Comparison of ENCODE assay signal across 6 cellular contexts in genomic region chr20:12752905-12753693, GRCh38.
DNase-seq lines count a peak whose midpoint lies in the region; ATAC-seq and TF ChIP-seq lines count a peak whose summit lies in the region.
"Not testable (repeated sequence)": the region's sequence is repeated elsewhere in the genome, so short reads cannot be mapped to it uniquely, and the experiment has no call there.

No MANE protein-coding gene starts in this region.

- CTCF ChIA-PET in WTC11 (lab: Charles Lee): not testable (repeated sequence)

- H3K9ac ChIP-seq in ES-I3 (ENCODE audit: low read depth, low read length) (peak overlapping the region; percentile 72), HUES48 (ENCODE audit: low read depth, low read length) (peak overlapping the region; percentile 83), iPS-20b (ENCODE audit: low read depth, low read length) (peak overlapping the region; percentile 61; the same call in 1 of the 2 replicates)

- peaks cover 36% of the 10 kb centered on the region for H3K36me3 Mint-ChIP-seq in WTC11

- H3K4me3 ChIP-seq in HUES48 (ENCODE audit: low read depth, low read length) (peak overlapping the region; percentile 72), iPS-11a (ENCODE audit: low read depth, low read length) (peak overlapping the region; percentile 18), iPS-20b (ENCODE audit: low read length) (peak overlapping the region; percentile 3; the same call in 1 of the 2 replicates)

- peaks cover 90% of the 10 kb centered on the region for H3K4me1 Mint-ChIP-seq in WTC11

- peak overlapping the region; percentile 92 for H3K4me3 Mint-ChIP-seq in WTC11

- H3K27me3 Mint-ChIP-seq in WTC11 (ENCODE audit: low read depth): not testable (repeated sequence)

- not testable (repeated sequence) for H3K27me3 ChIP-seq in HUES48 (ENCODE audit: control insufficient read depth, insufficient read depth, low read length); foreskin keratinocyte; iPS-20b (ENCODE audit: insufficient read depth, low read length)

- DNase-seq in WTC11 (ENCODE audit: low spot score): peak; percentile 27
- not testable (repeated sequence) for DNase-seq in foreskin keratinocyte

- TF ChIP-seq CTCF in WTC11 (IDR thresholded peaks at IDR 0.05); foreskin keratinocyte (conservative IDR thresholded peaks at IDR 0.05): not testable (repeated sequence)

- ATAC-seq in WTC11 (peak; percentile 53), foreskin keratinocyte (peak; percentile 41)

- POLR2A ChIA-PET in WTC11 (lab: Charles Lee): not testable (repeated sequence)

- not testable (repeated sequence) for H3K36me3 ChIP-seq in ES-I3 (ENCODE audit: insufficient read depth, low read length); HUES48 (ENCODE audit: control insufficient read depth, insufficient read depth, low read length); iPS-20b (ENCODE audit: insufficient read depth, low read depth, low read length)

- not testable (repeated sequence) for H3K9me3 ChIP-seq in ES-I3 (ENCODE audit: control insufficient read depth, insufficient read depth, low read length); HUES48 (ENCODE audit: control insufficient read depth, insufficient read depth, low read length); iPS-20b (ENCODE audit: insufficient read depth, low read depth, low read length)

- H3K27ac ChIP-seq in HUES48 (ENCODE audit: low read depth, low read length): peak overlapping the region; percentile 81
- H3K27ac ChIP-seq in foreskin keratinocyte: not testable (repeated sequence)
- H3K27ac ChIP-seq in iPS-20b (ENCODE audit: low read length): peak overlapping the region; percentile 21

- peak overlapping the region; percentile 99 for H3K27ac Mint-ChIP-seq in WTC11

- H3K4me1 ChIP-seq in ES-I3 (ENCODE audit: insufficient read depth, low read length): peaks cover 45% of the 10 kb centered on the region
- peaks cover 40% of the 10 kb centered on the region for H3K4me1 ChIP-seq in HUES48 (ENCODE audit: control insufficient read depth, insufficient read depth, low read length)
- H3K4me1 ChIP-seq in foreskin keratinocyte: not testable (repeated sequence)
- peaks cover 33% of the 10 kb centered on the region; the same call in 1 of the 2 replicates for H3K4me1 ChIP-seq in iPS-20b (ENCODE audit: insufficient read depth, low read length)

- not testable (repeated sequence) for H3K9me3 Mint-ChIP-seq in WTC11

TF ChIP-seq in WTC11, 78 proteins besides CTCF, POLR2A, EP300 and RAD21:
- TF ChIP-seq FOXK1 (CRISPR knock-in tag; IDR thresholded peaks at IDR 0.05) (0 out of 2 replicates have a peak, but pooled peaks have one; percentile 22), PRRX2 (CRISPR knock-in tag; IDR thresholded peaks at IDR 0.05) (0 out of 2 replicates have a peak, but pooled peaks have one; percentile 39), ZNF425 (CRISPR knock-in tag; conservative IDR thresholded peaks at IDR 0.05) (peak; percentile 82)
- TF ChIP-seq, protein P1, sequence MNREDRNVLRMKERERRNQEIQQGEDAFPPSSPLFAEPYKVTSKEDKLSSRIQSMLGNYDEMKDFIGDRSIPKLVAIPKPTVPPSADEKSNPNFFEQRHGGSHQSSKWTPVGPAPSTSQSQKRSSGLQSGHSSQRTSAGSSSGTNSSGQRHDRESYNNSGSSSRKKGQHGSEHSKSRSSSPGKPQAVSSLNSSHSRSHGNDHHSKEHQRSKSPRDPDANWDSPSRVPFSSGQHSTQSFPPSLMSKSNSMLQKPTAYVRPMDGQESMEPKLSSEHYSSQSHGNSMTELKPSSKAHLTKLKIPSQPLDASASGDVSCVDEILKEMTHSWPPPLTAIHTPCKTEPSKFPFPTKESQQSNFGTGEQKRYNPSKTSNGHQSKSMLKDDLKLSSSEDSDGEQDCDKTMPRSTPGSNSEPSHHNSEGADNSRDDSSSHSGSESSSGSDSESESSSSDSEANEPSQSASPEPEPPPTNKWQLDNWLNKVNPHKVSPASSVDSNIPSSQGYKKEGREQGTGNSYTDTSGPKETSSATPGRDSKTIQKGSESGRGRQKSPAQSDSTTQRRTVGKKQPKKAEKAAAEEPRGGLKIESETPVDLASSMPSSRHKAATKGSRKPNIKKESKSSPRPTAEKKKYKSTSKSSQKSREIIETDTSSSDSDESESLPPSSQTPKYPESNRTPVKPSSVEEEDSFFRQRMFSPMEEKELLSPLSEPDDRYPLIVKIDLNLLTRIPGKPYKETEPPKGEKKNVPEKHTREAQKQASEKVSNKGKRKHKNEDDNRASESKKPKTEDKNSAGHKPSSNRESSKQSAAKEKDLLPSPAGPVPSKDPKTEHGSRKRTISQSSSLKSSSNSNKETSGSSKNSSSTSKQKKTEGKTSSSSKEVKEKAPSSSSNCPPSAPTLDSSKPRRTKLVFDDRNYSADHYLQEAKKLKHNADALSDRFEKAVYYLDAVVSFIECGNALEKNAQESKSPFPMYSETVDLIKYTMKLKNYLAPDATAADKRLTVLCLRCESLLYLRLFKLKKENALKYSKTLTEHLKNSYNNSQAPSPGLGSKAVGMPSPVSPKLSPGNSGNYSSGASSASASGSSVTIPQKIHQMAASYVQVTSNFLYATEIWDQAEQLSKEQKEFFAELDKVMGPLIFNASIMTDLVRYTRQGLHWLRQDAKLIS (CRISPR knock-in tag; IDR thresholded peaks at IDR 0.05; ENCODE audit: borderline replicate concordance): peak; percentile 57; the same call in 1 of the 2 replicates
TF ChIP-seq in WTC11: peak in this region for 4; not testable (repeated sequence) for 74.

Comparison
In these comparisons a context has a peak if more than half of its experiments do, and no peak if none do; other contexts are left out.
1. H3K4me3 ChIP-seq: peak in every context shown above with its lines; median percentile 72 in HUES48; 18 in iPS-11a; 3 in iPS-20b.